Comparison of ENCODE assay signal across 1 cellular context in genomic region chr9:135504262-135505229, GRCh38.
TF ChIP-seq lines count a peak whose summit lies in the region.

No MANE protein-coding gene starts in this region.

TF ChIP-seq in HepG2, 621 proteins besides CTCF, POLR2A, EP300 and RAD21 (continued from another document):
- TF ChIP-seq, protein P1, sequence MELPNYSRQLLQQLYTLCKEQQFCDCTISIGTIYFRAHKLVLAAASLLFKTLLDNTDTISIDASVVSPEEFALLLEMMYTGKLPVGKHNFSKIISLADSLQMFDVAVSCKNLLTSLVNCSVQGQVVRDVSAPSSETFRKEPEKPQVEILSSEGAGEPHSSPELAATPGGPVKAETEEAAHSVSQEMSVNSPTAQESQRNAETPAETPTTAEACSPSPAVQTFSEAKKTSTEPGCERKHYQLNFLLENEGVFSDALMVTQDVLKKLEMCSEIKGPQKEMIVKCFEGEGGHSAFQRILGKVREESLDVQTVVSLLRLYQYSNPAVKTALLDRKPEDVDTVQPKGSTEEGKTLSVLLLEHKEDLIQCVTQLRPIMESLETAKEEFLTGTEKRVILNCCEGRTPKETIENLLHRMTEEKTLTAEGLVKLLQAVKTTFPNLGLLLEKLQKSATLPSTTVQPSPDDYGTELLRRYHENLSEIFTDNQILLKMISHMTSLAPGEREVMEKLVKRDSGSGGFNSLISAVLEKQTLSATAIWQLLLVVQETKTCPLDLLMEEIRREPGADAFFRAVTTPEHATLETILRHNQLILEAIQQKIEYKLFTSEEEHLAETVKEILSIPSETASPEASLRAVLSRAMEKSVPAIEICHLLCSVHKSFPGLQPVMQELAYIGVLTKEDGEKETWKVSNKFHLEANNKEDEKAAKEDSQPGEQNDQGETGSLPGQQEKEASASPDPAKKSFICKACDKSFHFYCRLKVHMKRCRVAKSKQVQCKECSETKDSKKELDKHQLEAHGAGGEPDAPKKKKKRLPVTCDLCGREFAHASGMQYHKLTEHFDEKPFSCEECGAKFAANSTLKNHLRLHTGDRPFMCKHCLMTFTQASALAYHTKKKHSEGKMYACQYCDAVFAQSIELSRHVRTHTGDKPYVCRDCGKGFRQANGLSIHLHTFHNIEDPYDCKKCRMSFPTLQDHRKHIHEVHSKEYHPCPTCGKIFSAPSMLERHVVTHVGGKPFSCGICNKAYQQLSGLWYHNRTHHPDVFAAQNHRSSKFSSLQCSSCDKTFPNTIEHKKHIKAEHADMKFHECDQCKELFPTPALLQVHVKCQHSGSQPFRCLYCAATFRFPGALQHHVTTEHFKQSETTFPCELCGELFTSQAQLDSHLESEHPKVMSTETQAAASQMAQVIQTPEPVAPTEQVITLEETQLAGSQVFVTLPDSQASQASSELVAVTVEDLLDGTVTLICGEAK (IDR thresholded peaks at IDR 0.05), result no peak
- TF ChIP-seq, protein P1 (CRISPR knock-in tag; IDR thresholded peaks at IDR 0.05), result no peak
